11 cellular contexts compared by ENCODE assay signal in the genomic region with DNA sequence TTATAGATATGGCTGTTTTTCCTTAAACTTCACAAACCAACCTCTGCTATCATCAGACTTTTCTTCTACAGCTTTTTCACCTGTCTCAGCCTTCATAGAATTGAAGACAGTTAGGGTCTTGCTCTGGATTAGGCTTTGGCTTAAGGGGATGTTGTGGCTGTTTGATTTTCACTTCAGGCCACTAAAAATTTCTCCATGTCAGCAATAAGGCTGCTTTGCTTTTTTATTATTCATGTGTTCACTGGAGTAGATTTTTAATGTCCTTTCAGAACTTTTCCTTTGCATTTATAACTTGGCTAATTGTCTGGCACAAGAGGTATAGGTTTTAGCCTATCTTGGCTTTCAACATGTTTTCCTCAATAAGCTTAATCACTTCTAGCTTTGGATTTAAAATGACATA.
"Had no signal": no experiment of that assay in that cellular context is flagged by ENCODE, and none has a peak within 500 bp of the region (broad histone marks: within the 10 kb centered on the region; RNA-seq: fewer than 3 reads in every experiment).

No MANE protein-coding gene starts in this region.

- H3K4me2 ChIP-seq: GM23338 had no signal

- H3K4me3 Mint-ChIP-seq: GM23338, H9, HFFc6 had no signal

- H3K27ac ChIP-seq: GM23248 had no signal

- ATAC-seq: GM23338, HCT116 had no signal

- H3K36me3 ChIP-seq: HAP-1 had no signal

- H3K9ac ChIP-seq: GM23248 had no signal

- H3K4me3 ChIP-seq: GM23248, GM23338, HAP-1 had no signal

- H3K27ac Mint-ChIP-seq: GM23338, H9, HFFc6 had no signal

- DNase-seq: GM23248, GOT3, H7, H9, HCEC 1CT, HFFc6 had no signal

- H2AFZ ChIP-seq: GM23248, GM23338 had no signal

- FAIRE-seq: H1, H54 had no signal

- H3K9me3 ChIP-seq: HAP-1 had no signal

- H3K9me3 Mint-ChIP-seq: GM23338, HFFc6 had no signal
